19 cellular contexts compared by ENCODE assay signal in the genomic region with DNA sequence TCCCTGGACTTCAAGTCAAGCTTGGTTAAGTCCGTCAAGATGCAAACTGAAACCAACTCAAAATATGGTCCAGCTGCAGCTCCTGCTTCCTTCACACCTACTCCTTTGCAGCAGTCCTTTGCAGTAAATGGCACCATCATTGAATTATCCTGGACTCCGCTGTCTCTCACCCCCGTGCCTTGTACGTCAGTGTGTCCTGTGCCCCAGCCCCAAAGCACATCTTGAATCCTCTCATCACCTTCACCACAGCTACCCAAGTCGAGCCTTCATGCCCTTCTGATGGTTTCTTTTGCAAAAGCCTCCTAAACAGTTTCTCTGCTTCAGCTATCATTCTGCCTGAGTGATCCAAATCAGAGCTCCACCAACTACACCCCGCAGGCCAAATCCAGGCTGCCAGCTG.
"Had no signal": no experiment of that assay in that cellular context is flagged by ENCODE, and none has a peak within 500 bp of the region (broad histone marks: within the 10 kb centered on the region; RNA-seq: fewer than 3 reads in every experiment).

No MANE protein-coding gene starts in this region.

- DNase-seq: cerebellar nuclear complex; dermis blood vessel endothelial cell; heart right ventricle; left ventricle myocardium inferior; lower lobe of right lung; midbrain; naive B cell; posterior cingulate gyrus; right cardiac atrium; small intestine; stimulated activated CD4-positive, alpha-beta T cell treated with anti-CD3 and anti-CD28 coated beads, Interleukin-12 subunit alpha, Interleukin-12 subunit beta, amount 100 ng/mL, for 4 hours; stimulated activated naive CD4-positive, alpha-beta T cell; stomach; substantia nigra; transverse colon had no signal

- H3K4me3 Mint-ChIP-seq: memory B cell, naive B cell, nephron had no signal

- H3K9me3 Mint-ChIP-seq: memory B cell, nephron had no signal

- H3K4me3 ChIP-seq: heart right ventricle, left ventricle myocardium inferior, lower lobe of right lung, stomach, thoracic aorta, transverse colon had no signal

- H3K9me3 ChIP-seq: heart right ventricle, left ventricle myocardium inferior, lower lobe of right lung, neutrophil, stomach, thoracic aorta, transverse colon had no signal

- H3K36me3 ChIP-seq: heart right ventricle, left ventricle myocardium inferior, lower lobe of right lung, neutrophil, stomach, thoracic aorta, transverse colon had no signal

- H3K27ac Mint-ChIP-seq: memory B cell, naive B cell, nephron had no signal

- H3K27ac ChIP-seq: heart right ventricle, left ventricle myocardium inferior, lower lobe of right lung, neutrophil, stomach, thoracic aorta, transverse colon had no signal

- ATAC-seq: heart right ventricle, lower lobe of right lung, right cardiac atrium had no signal

- H3K4me1 ChIP-seq: left ventricle myocardium inferior, lower lobe of right lung, stomach had no signal

- H3K4me1 Mint-ChIP-seq: memory B cell, naive B cell, nephron had no signal

- H3K36me3 Mint-ChIP-seq: memory B cell, naive B cell had no signal
